Comparison of ENCODE assay signal across 21 cellular contexts in the genomic region with DNA sequence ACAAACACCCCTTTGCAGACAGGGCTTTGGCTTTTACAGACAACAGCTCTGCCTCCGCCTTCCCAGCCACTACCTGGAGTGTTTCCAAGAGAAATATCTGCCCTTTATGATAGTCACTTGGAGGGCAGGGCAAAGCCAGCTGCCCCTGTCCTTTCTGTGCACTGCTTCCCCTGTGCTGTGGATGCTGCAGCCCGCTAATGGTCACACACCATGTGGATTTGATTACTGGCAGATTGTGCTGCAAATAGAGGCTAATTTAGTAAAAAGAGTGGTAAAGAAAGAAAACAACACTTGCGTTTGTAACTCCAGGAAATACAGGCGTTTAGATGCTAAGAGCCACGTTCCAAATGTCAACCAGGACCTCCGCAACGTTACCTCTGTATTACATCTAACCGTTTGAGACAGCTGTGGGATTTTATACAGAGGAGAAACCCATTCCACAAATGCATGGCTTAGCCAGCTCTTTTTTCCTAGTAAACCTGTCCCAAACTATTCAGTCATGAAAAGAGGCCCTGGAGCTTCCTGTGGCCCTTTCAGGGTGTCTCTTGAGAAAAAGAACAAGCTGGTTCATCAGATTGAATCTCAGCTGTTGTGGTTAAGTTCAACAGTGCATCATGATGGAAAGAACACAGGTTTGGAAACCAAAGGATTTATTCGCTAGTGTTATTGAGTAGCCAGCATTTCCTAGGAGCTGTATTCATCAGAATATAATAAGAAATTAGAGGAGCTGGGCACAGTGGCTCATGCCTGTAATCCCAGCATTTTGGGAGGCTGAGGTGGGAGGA. TPM values are rescaled to one million over a fixed set of nuclear protein-coding genes. Genes with fewer than 3 reads are reported as not detected.
DNase-seq lines count a peak whose midpoint lies in the region; ATAC-seq, FAIRE-seq and TF ChIP-seq lines count a peak whose summit lies in the region.
"Had no signal": no experiment of that assay in that cellular context is flagged by ENCODE, and none has a peak within 500 bp of the region (broad histone marks: within the 10 kb centered on the region; RNA-seq: fewer than 3 reads in every experiment).

No MANE protein-coding gene starts in this region.

- H3K9me3 ChIP-seq in BE2C (no peaks in the 10 kb centered on the region), adipocyte (ENCODE audit: control insufficient read depth, low read length) (no peaks in the 10 kb centered on the region), right lobe of liver (no peaks in the 10 kb centered on the region), prostate gland (no peaks in the 10 kb centered on the region)
- H3K9me3 ChIP-seq: testis had no signal

- H3K27me3 ChIP-seq in BE2C (no peaks in the 10 kb centered on the region), adipocyte (replicated peaks; ENCODE audit: control insufficient read depth, insufficient read depth, low read length) (peaks cover 8% of the 10 kb centered on the region), right lobe of liver (no peaks in the 10 kb centered on the region), prostate gland (replicated peaks; ENCODE audit: insufficient read depth) (no peaks in the 10 kb centered on the region)
- H3K27me3 ChIP-seq: brain microvascular endothelial cell, testis had no signal

- FAIRE-seq in urothelium cell line (lab: Jason Lieb, UNC): no peak
- FAIRE-seq: frontal cortex had no signal

- TF ChIP-seq CTCF in BE2C (IDR thresholded peaks at IDR 0.05; ENCODE audit: low read depth, low read length): no peak
- no peak for TF ChIP-seq CTCF in right lobe of liver (IDR thresholded peaks at IDR 0.05)
- TF ChIP-seq CTCF in prostate gland (IDR thresholded peaks at IDR 0.05): no peak

- H3K36me3 Mint-ChIP-seq in activated T-helper 1 cell treated with anti-CD3 and anti-CD28 coated beads, Interleukin-12 subunit alpha, Interleukin-12 subunit beta, Interleukin-2, Interleukin-4 antibody, amounts not matched to agents 30 ng/mL and 10 ng/mL and 1 ng/mL, durations not matched to agents 14 hours and 24 hours and 36 hours (ENCODE audit: low read depth): peaks cover 8% of the 10 kb centered on the region
- H3K36me3 Mint-ChIP-seq: stimulated activated memory B cell treated with anti-CD40 and anti-IgM and Interleukin-4, amounts not matched to agents 10 μg/mL and 1 μg/mL and 100 μg/mL, for 72 hours had no signal

- no peaks in the 10 kb centered on the region for H3K9me3 Mint-ChIP-seq in activated T-helper 1 cell treated with anti-CD3 and anti-CD28 coated beads, Interleukin-12 subunit alpha, Interleukin-12 subunit beta, Interleukin-2, Interleukin-4 antibody, amounts not matched to agents 30 ng/mL and 10 ng/mL and 1 ng/mL, durations not matched to agents 14 hours and 24 hours and 36 hours
- H3K9me3 Mint-ChIP-seq: activated B cell treated with CpG ODN at 0.5 μM for 24 hours; activated T-cell treated with anti-CD3 and anti-CD28 coated beads, Interleukin-2, amount 50 U/mL, for 72 hours; stimulated activated memory B cell treated with anti-CD40 and anti-IgM and Interleukin-4, amounts not matched to agents 10 μg/mL and 1 μg/mL and 100 μg/mL, for 72 hours had no signal

- no peak overlapping the region for H3K9ac ChIP-seq in adipocyte (ENCODE audit: low read length)

- DNase-seq in BE2C: peak; percentile 55
- DNase-seq in NCI-H1092 (lab: John Stamatoyannopoulos, UW): peak; percentile 56
- peak; percentile 20 for DNase-seq in adipocyte (ENCODE audit: low read depth)
- DNase-seq in right lobe of liver: no peak
- no peak for DNase-seq in prostate gland (ENCODE audit: low spot score)
- DNase-seq in activated T-helper 1 cell treated with anti-CD3 and anti-CD28 coated beads, Interleukin-12 subunit alpha, Interleukin-12 subunit beta, Interleukin-2, Interleukin-4 antibody, amounts not matched to agents 30 ng/mL and 10 ng/mL and 1 ng/mL, durations not matched to agents 14 hours and 24 hours and 36 hours (ENCODE audit: low spot score): no peak
- DNase-seq in posterior cingulate gyrus: no peak
- DNase-seq in urothelium cell line (ENCODE audit: low spot score): no peak
- DNase-seq: activated B cell treated with CpG ODN at 0.5 μM for 24 hours; activated T-cell treated with anti-CD3 and anti-CD28 coated beads, Interleukin-2, amount 50 U/mL, for 72 hours; brain microvascular endothelial cell; midbrain; NCI-H1930; NCI-H510A; retina; T-helper 2 cell; testis had no signal

- H3K4me3 ChIP-seq in BE2C (ENCODE audit: low read depth, low read length) (peak overlapping the region; percentile 17; the same call in 1 of the 2 replicates), adipocyte (ENCODE audit: low read length) (no peak overlapping the region), right lobe of liver (peak overlapping the region in 1 of 3 donors; percentile 55), prostate gland (no peak overlapping the region)
- H3K4me3 ChIP-seq: testis had no signal

- TF ChIP-seq POLR2A in right lobe of liver (IDR thresholded peaks at IDR 0.05) (no peak), prostate gland (IDR thresholded peaks at IDR 0.05) (no peak)

- H3K27ac Mint-ChIP-seq in activated T-helper 1 cell treated with anti-CD3 and anti-CD28 coated beads, Interleukin-12 subunit alpha, Interleukin-12 subunit beta, Interleukin-2, Interleukin-4 antibody, amounts not matched to agents 30 ng/mL and 10 ng/mL and 1 ng/mL, durations not matched to agents 14 hours and 24 hours and 36 hours: no peak overlapping the region
- H3K27ac Mint-ChIP-seq: activated B cell treated with CpG ODN at 0.5 μM for 24 hours; activated naive CD8-positive, alpha-beta T cell; activated T-cell treated with anti-CD3 and anti-CD28 coated beads, Interleukin-2, amount 50 U/mL, for 72 hours; stimulated activated memory B cell treated with anti-CD40 and anti-IgM and Interleukin-4, amounts not matched to agents 10 μg/mL and 1 μg/mL and 100 μg/mL, for 72 hours had no signal

- intact Hi-C loops in right lobe of liver (cut with DNase I) (no loop called here), prostate gland (cut with DNase I) (no loop called here), posterior cingulate gyrus (cut with DNase I) (no loop called here)
- intact Hi-C loops in activated T-helper 1 cell treated with anti-CD3 and anti-CD28 coated beads, Interleukin-12 subunit alpha, Interleukin-12 subunit beta, Interleukin-2, Interleukin-4 antibody, amounts not matched to agents 30 ng/mL and 10 ng/mL and 1 ng/mL, durations not matched to agents 14 hours and 24 hours and 36 hours (cut with micrococcal nuclease): no loop called here

- H3K36me3 ChIP-seq in BE2C (no peaks in the 10 kb centered on the region), adipocyte (ENCODE audit: control insufficient read depth, insufficient read depth, low read length, severe bottlenecking) (no peaks in the 10 kb centered on the region), right lobe of liver (no peaks in the 10 kb centered on the region), prostate gland (no peaks in the 10 kb centered on the region)
- H3K36me3 ChIP-seq: brain microvascular endothelial cell had no signal

- peak; percentile 2 to 47 (median 18) for ATAC-seq in right lobe of liver
- ATAC-seq: activated T-cell treated with anti-CD3 and anti-CD28 coated beads, Interleukin-2, amount 50 U/mL, for 72 hours; stimulated activated memory B cell treated with anti-CD40 and anti-IgM and Interleukin-4, amounts not matched to agents 10 μg/mL and 1 μg/mL and 100 μg/mL, for 72 hours had no signal

- H3K27ac ChIP-seq in right lobe of liver (peak overlapping the region in 2 of 3 donors; percentile 56 to 88), prostate gland (no peak overlapping the region)
- H3K27ac ChIP-seq: brain microvascular endothelial cell, epithelial cell of prostate, testis had no signal

- H3K4me3 Mint-ChIP-seq in activated T-helper 1 cell treated with anti-CD3 and anti-CD28 coated beads, Interleukin-12 subunit alpha, Interleukin-12 subunit beta, Interleukin-2, Interleukin-4 antibody, amounts not matched to agents 30 ng/mL and 10 ng/mL and 1 ng/mL, durations not matched to agents 14 hours and 24 hours and 36 hours: no peak overlapping the region
- H3K4me3 Mint-ChIP-seq: activated B cell treated with CpG ODN at 0.5 μM for 24 hours; activated naive CD8-positive, alpha-beta T cell; activated T-cell treated with anti-CD3 and anti-CD28 coated beads, Interleukin-2, amount 50 U/mL, for 72 hours; stimulated activated memory B cell treated with anti-CD40 and anti-IgM and Interleukin-4, amounts not matched to agents 10 μg/mL and 1 μg/mL and 100 μg/mL, for 72 hours had no signal

- no peaks in the 10 kb centered on the region for H3K27me3 Mint-ChIP-seq in activated T-helper 1 cell treated with anti-CD3 and anti-CD28 coated beads, Interleukin-12 subunit alpha, Interleukin-12 subunit beta, Interleukin-2, Interleukin-4 antibody, amounts not matched to agents 30 ng/mL and 10 ng/mL and 1 ng/mL, durations not matched to agents 14 hours and 24 hours and 36 hours (ENCODE audit: insufficient read depth)
- H3K27me3 Mint-ChIP-seq: activated B cell treated with CpG ODN at 0.5 μM for 24 hours; activated naive CD8-positive, alpha-beta T cell had no signal

- H3K4me1 Mint-ChIP-seq in activated T-helper 1 cell treated with anti-CD3 and anti-CD28 coated beads, Interleukin-12 subunit alpha, Interleukin-12 subunit beta, Interleukin-2, Interleukin-4 antibody, amounts not matched to agents 30 ng/mL and 10 ng/mL and 1 ng/mL, durations not matched to agents 14 hours and 24 hours and 36 hours (ENCODE audit: low read depth): peaks cover 4% of the 10 kb centered on the region
- H3K4me1 Mint-ChIP-seq: activated B cell treated with CpG ODN at 0.5 μM for 24 hours; stimulated activated memory B cell treated with anti-CD40 and anti-IgM and Interleukin-4, amounts not matched to agents 10 μg/mL and 1 μg/mL and 100 μg/mL, for 72 hours had no signal

- WGBS in right lobe of liver (ENCODE audit: insufficient coverage, low coverage, low lambda C conversion rate, missing lambda C conversion rate): 47% methylated on average over 9 of the region's 9 CpGs
- WGBS in prostate gland: 84% methylated on average over 9 of the region's 9 CpGs

- H3K4me1 ChIP-seq in BE2C (peaks cover 3% of the 10 kb centered on the region; the same call in 1 of the 2 replicates), adipocyte (ENCODE audit: control insufficient read depth, insufficient read depth, low read length) (peaks cover 8% of the 10 kb centered on the region), right lobe of liver (peaks cover 0 to 33% (median 6%) of the 10 kb centered on the region in 4 donors), prostate gland (replicated peaks) (no peaks in the 10 kb centered on the region)
- H3K4me1 ChIP-seq: testis had no signal

RNA-seq across cellular contexts. Expression of gene PWP1, which starts 30.1 kb away (rescaled TPM):
- 83.6 TPM for polyA plus RNA-seq in BE2C (2012; ENCODE audit: insufficient read depth, insufficient read length, low read depth)
- total RNA-seq in right lobe of liver: 10 to 100 TPM; 10.1 to 47.3 (median 16.6) TPM
- total RNA-seq in prostate gland: 10 to 100 TPM; 49.1 to 55.2 TPM
- total RNA-seq in activated T-helper 1 cell treated with anti-CD3 and anti-CD28 coated beads, Interleukin-12 subunit alpha, Interleukin-12 subunit beta, Interleukin-2, Interleukin-4 antibody, amounts not matched to agents 30 ng/mL and 10 ng/mL and 1 ng/mL, durations not matched to agents 14 hours and 24 hours and 36 hours: 54.4 and 57.1 TPM in 2 replicates

Comparison
In these comparisons a context has a peak if more than half of its experiments do, and no peak if none do; other contexts are left out.
1. DNase-seq: peak in BE2C (single experiment), NCI-H1092 (single experiment) and adipocyte (single experiment); none in right lobe of liver (0 of 3), prostate gland (single experiment), activated T-helper 1 cell treated with anti-CD3 and anti-CD28 coated beads, Interleukin-12 subunit alpha, Interleukin-12 subunit beta, Interleukin-2, Interleukin-4 antibody, amounts not matched to agents 30 ng/mL and 10 ng/mL and 1 ng/mL, durations not matched to agents 14 hours and 24 hours and 36 hours (single experiment), posterior cingulate gyrus (0 of 10) and urothelium cell line (single experiment).
2. H3K27ac ChIP-seq: peak in right lobe of liver (2 of 3); none in prostate gland (0 of 2).